In the genomic region with DNA sequence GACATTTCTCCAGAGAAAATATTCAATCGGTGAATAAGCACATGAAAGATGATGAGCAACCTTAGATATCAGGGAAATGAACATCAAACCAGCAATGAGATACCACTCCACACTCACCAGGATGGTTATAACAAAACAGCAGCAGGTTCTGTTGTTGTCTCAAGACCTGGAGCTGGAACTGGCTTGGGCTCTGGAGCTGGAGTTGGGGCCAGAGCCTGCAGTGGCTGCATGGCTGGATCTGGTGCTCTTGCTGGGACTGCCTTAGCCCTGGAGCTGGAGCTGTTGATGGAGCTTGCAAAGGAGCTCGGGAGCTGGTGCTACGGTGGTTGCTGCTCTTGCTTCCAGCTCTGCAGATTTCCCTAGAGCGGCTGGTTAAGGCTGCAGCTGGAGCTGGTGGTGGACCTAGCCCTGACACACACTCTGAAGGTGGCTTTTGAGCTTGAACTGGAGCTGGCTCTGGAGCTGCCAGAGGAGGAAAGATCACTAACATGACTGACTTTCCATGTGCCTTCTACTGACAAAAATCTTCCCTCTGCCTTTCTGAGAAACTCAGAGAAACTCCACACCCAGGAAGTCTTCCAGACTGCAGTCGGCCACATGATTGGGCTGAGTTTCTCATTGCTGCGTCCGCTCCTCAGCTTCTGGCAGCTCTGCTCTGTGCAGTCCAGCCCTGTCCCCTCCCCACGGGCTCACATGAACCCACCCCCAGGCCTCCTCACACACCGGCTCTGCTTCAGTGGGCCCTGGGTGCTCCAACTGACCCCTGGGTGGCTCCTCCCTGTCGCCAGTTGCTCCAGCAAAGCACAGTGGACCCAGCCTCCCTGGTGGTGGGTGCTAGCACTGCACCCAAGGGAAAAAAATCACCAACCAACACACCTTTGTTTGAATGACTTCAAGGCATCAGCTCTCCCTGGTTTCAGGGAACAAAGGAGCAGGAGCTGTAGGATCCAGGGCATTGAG, we compare ENCODE assay signal across 9 cellular contexts.
DNase-seq lines count a peak whose midpoint lies in the region; ATAC-seq and TF ChIP-seq lines count a peak whose summit lies in the region.
"Had no signal": no experiment of that assay in that cellular context is flagged by ENCODE, and none has a peak within 500 bp of the region (broad histone marks: within the 10 kb centered on the region; RNA-seq: fewer than 3 reads in every experiment).

No MANE protein-coding gene starts in this region.

- no peak for ATAC-seq in HG02588 (IDR thresholded peaks at IDR 0.05; ENCODE audit: unreplicated experiment)

- H3K27me3 ChIP-seq in prostate gland (replicated peaks; ENCODE audit: insufficient read depth) (no peaks in the 10 kb centered on the region), vagina (no peaks in the 10 kb centered on the region)

- TF ChIP-seq POLR2A in prostate gland (IDR thresholded peaks at IDR 0.05) = no peak
- TF ChIP-seq POLR2A in vagina (IDR thresholded peaks at IDR 0.05) = no peak

- H3K9me3 ChIP-seq in prostate gland = no peaks in the 10 kb centered on the region
- no peaks in the 10 kb centered on the region for H3K9me3 ChIP-seq in vagina

- H3K4me1 ChIP-seq in prostate gland (replicated peaks) = no peaks in the 10 kb centered on the region
- no peaks in the 10 kb centered on the region for H3K4me1 ChIP-seq in vagina

- H3K27ac ChIP-seq in prostate gland (no peak overlapping the region), vagina (no peak overlapping the region)

- DNase-seq in ACHN (peak; percentile 35), HuH-7 (ENCODE audit: low spot score) (peak; percentile 52), chondrocyte (ENCODE audit: low spot score) (no peak), prostate gland (ENCODE audit: low spot score) (no peak), vagina (ENCODE audit: extremely low spot score in 2 of 2) (no peak), NOMO-1 treated with DMSO at 0.1 percent for 48 hours (lab: John Stamatoyannopoulos, UW; ENCODE audit: unreplicated experiment) (no peak)

- no peaks in the 10 kb centered on the region for H3K36me3 Mint-ChIP-seq in chondrocyte (ENCODE audit: low read depth)

- H3K4me3 ChIP-seq in prostate gland (no peak overlapping the region), vagina (no peak overlapping the region)

- peaks cover 18% of the 10 kb centered on the region for H3K27me3 Mint-ChIP-seq in chondrocyte (ENCODE audit: low read depth)

- 81% methylated on average over 10 of the region's 10 CpGs for WGBS in prostate gland

- H3K9me3 Mint-ChIP-seq in chondrocyte (ENCODE audit: low read depth) = no peaks in the 10 kb centered on the region
- H3K9me3 Mint-ChIP-seq: central memory CD8-positive, alpha-beta T cell had no signal

- in situ Hi-C loops in ACHN (cut with HindIII; ENCODE audit: low pct_ligation_motif_present, low pct_unique_long_range_greater_than_20kb, low sequenced_read_pairs) = no loop called here

- TF ChIP-seq CTCF in GM12873 (IDR thresholded peaks at IDR 0.05; ENCODE audit: insufficient read depth, low read depth, low read length, missing control alignments) (peak; percentile 63), chondrocyte (IDR thresholded peaks at IDR 0.05) (peak; percentile 63), prostate gland (IDR thresholded peaks at IDR 0.05) (peak in 3 of 4 experiments; percentile 6 to 25 (median 11)), vagina (IDR thresholded peaks at IDR 0.05) (no peak)

- H3K4me3 Mint-ChIP-seq in chondrocyte (ENCODE audit: unreplicated experiment) = no peak overlapping the region
- H3K4me3 Mint-ChIP-seq: central memory CD8-positive, alpha-beta T cell had no signal

- no peak overlapping the region for H3K27ac Mint-ChIP-seq in chondrocyte (ENCODE audit: unreplicated experiment)

- no peaks in the 10 kb centered on the region for H3K36me3 ChIP-seq in prostate gland
- no peaks in the 10 kb centered on the region for H3K36me3 ChIP-seq in vagina

- H3K4me1 Mint-ChIP-seq in chondrocyte (ENCODE audit: low read depth) = no peaks in the 10 kb centered on the region
- H3K4me1 Mint-ChIP-seq: central memory CD8-positive, alpha-beta T cell had no signal

- intact Hi-C loops in prostate gland (cut with DNase I) (no loop called here), vagina (cut with DNase I) (no loop called here)

Comparison
In these comparisons a context has a peak if more than half of its experiments do, and no peak if none do; other contexts are left out.
1. DNase-seq: peak in ACHN (single experiment) and HuH-7 (single experiment); none in chondrocyte (single experiment), prostate gland (single experiment), vagina (0 of 2) and NOMO-1 treated with DMSO at 0.1 percent for 48 hours (single experiment).
2. CTCF ChIP-seq: peak in GM12873 (single experiment), chondrocyte (single experiment) and prostate gland (3 of 4); none in vagina (0 of 3).